Comparison of ENCODE assay signal across 17 cellular contexts in genomic region chr22:37920131-37920530, GRCh38. TPM values are rescaled to one million over a fixed set of nuclear protein-coding genes. Genes with fewer than 3 reads are reported as not detected.
A peak's percentile ranks its signal among the peaks of the same experiment; 100 is the strongest.
DNase-seq lines count a peak whose midpoint lies in the region; ATAC-seq, FAIRE-seq and TF ChIP-seq lines count a peak whose summit lies in the region.
"Had no signal": no experiment of that assay in that cellular context is flagged by ENCODE, and none has a peak within 500 bp of the region (broad histone marks: within the 10 kb centered on the region; RNA-seq: fewer than 3 reads in every experiment).

No MANE protein-coding gene starts in this region.

- intact Hi-C loops in CD8-positive, alpha-beta T cell (cut with DNase I, micrococcal nuclease): no loop called here
- intact Hi-C loops in activated CD4-positive, alpha-beta memory T cell treated with anti-CD3 and anti-CD28 coated beads for 36 hours (cut with micrococcal nuclease): no loop called here
- intact Hi-C loops in lower lobe of right lung (cut with DNase I): no loop called here
- intact Hi-C loops in sciatic nerve (cut with DNase I): no loop called here

- H3K27me3 Mint-ChIP-seq in CD8-positive, alpha-beta T cell (ENCODE audit: low read depth): no peaks in the 10 kb centered on the region
- H3K27me3 Mint-ChIP-seq in activated CD4-positive, alpha-beta memory T cell treated with anti-CD3 and anti-CD28 coated beads for 36 hours: no peaks in the 10 kb centered on the region

- H3K4me2 ChIP-seq in BLaER1: peak overlapping the region; percentile 81

- peak overlapping the region; percentile 53; the same call in 1 of the 2 replicates for H3K9ac ChIP-seq in BLaER1

- H3K27ac ChIP-seq in BLaER1 (peak overlapping the region; percentile 73), lower lobe of right lung (peak overlapping the region; percentile 48)
- no peak overlapping the region for H3K27ac ChIP-seq in CD8-positive, alpha-beta T cell (ENCODE audit: low read depth, low read length)
- H3K27ac ChIP-seq: adrenal gland, C4-2B, epithelial cell of prostate had no signal

- no peak for ATAC-seq in CD8-positive, alpha-beta T cell
- ATAC-seq in lower lobe of right lung (no peak), HG03108 (IDR thresholded peaks at IDR 0.05; ENCODE audit: unreplicated experiment) (no peak), sciatic nerve (no peak)
- ATAC-seq: mucosa of descending colon had no signal

- no peaks in the 10 kb centered on the region for H3K9me3 Mint-ChIP-seq in CD8-positive, alpha-beta T cell
- no peaks in the 10 kb centered on the region for H3K9me3 Mint-ChIP-seq in activated CD4-positive, alpha-beta memory T cell treated with anti-CD3 and anti-CD28 coated beads for 36 hours

- H3K27me3 ChIP-seq in BLaER1 (no peaks in the 10 kb centered on the region), lower lobe of right lung (ENCODE audit: low read depth) (no peaks in the 10 kb centered on the region)
- H3K27me3 ChIP-seq in CD8-positive, alpha-beta T cell (ENCODE audit: insufficient read depth, low read length): no peaks in the 10 kb centered on the region
- H3K27me3 ChIP-seq: adrenal gland had no signal

- H3K4me3 ChIP-seq in BLaER1 (peak overlapping the region; percentile 4; the same call in 1 of the 2 replicates), lower lobe of right lung (no peak overlapping the region)
- no peak overlapping the region for H3K4me3 ChIP-seq in CD8-positive, alpha-beta T cell (ENCODE audit: low read depth, low read length)
- H3K4me3 ChIP-seq: adrenal gland, mucosa of descending colon had no signal

- H3K4me1 ChIP-seq in BLaER1 (peaks cover 91% of the 10 kb centered on the region), lower lobe of right lung (peaks cover 7% of the 10 kb centered on the region)
- no peaks in the 10 kb centered on the region for H3K4me1 ChIP-seq in CD8-positive, alpha-beta T cell (ENCODE audit: insufficient read depth, low read length)
- H3K4me1 ChIP-seq: adrenal gland had no signal

- peaks cover 45% of the 10 kb centered on the region for H3K36me3 Mint-ChIP-seq in CD8-positive, alpha-beta T cell
- peaks cover 4% of the 10 kb centered on the region for H3K36me3 Mint-ChIP-seq in activated CD4-positive, alpha-beta memory T cell treated with anti-CD3 and anti-CD28 coated beads for 36 hours

- POLR2A ChIA-PET in CD8-positive, alpha-beta T cell (lab: Charles Lee): no interaction called here
- POLR2A ChIA-PET in activated CD4-positive, alpha-beta memory T cell treated with anti-CD3 and anti-CD28 coated beads for 36 hours (lab: Charles Lee): interaction anchor here (0.7 kb wide), 1 partner anchor 82 kb away, joined by 4 read pairs; no protein-coding TSS in a partner anchor

- H4K20me1 ChIP-seq in BLaER1: no peaks in the 10 kb centered on the region

- FAIRE-seq in urothelium cell line (lab: Jason Lieb, UNC): no peak
- FAIRE-seq: GM12891, HTR-8/SVneo, keratinocyte had no signal

- TF ChIP-seq CTCF in CD8-positive, alpha-beta T cell (IDR thresholded peaks at IDR 0.05): no peak
- no peak for TF ChIP-seq CTCF in lower lobe of right lung (IDR thresholded peaks at IDR 0.05)

- peak overlapping the region; percentile 35 for H3K27ac Mint-ChIP-seq in CD8-positive, alpha-beta T cell
- H3K27ac Mint-ChIP-seq in activated CD4-positive, alpha-beta memory T cell treated with anti-CD3 and anti-CD28 coated beads for 36 hours: peak overlapping the region; percentile 76

- H3K4me3 Mint-ChIP-seq in CD8-positive, alpha-beta T cell: no peak overlapping the region
- H3K4me3 Mint-ChIP-seq in activated CD4-positive, alpha-beta memory T cell treated with anti-CD3 and anti-CD28 coated beads for 36 hours: peak overlapping the region; percentile 34

- no peaks in the 10 kb centered on the region for H3K9me3 ChIP-seq in BLaER1
- H3K9me3 ChIP-seq in CD8-positive, alpha-beta T cell (ENCODE audit: low read length): no peaks in the 10 kb centered on the region
- H3K9me3 ChIP-seq in lower lobe of right lung: no peaks in the 10 kb centered on the region
- H3K9me3 ChIP-seq: adrenal gland, mucosa of descending colon had no signal

- DNase-seq in CD8-positive, alpha-beta T cell: no peak
- no peak for DNase-seq in activated CD4-positive, alpha-beta memory T cell treated with anti-CD3 and anti-CD28 coated beads for 36 hours
- DNase-seq in lower lobe of right lung (no peak), urothelium cell line (ENCODE audit: low spot score) (no peak), COLO829 (ENCODE audit: low spot score) (no peak), sciatic nerve (ENCODE audit: low spot score) (no peak)
- DNase-seq: adrenal gland, mucosa of descending colon, NCI-H1092, NCI-H226 had no signal

- H3K36me3 ChIP-seq in BLaER1 (peaks cover 44% of the 10 kb centered on the region), lower lobe of right lung (peaks cover 74% of the 10 kb centered on the region)
- H3K36me3 ChIP-seq in CD8-positive, alpha-beta T cell (ENCODE audit: insufficient read depth, low read length): no peaks in the 10 kb centered on the region

- CTCF ChIA-PET in CD8-positive, alpha-beta T cell (lab: Charles Lee): interaction anchor here (1.6 kb wide), 1 partner anchor 29 kb away, joined by 3 read pairs; no protein-coding TSS in a partner anchor
- CTCF ChIA-PET in activated CD4-positive, alpha-beta memory T cell treated with anti-CD3 and anti-CD28 coated beads for 36 hours (lab: Charles Lee): interaction anchor here (0.6 kb wide), 1 partner anchor 108 kb away, joined by 3 read pairs; no protein-coding TSS in a partner anchor

- H3K4me1 Mint-ChIP-seq in CD8-positive, alpha-beta T cell (ENCODE audit: low read depth): peaks cover 2% of the 10 kb centered on the region
- peaks cover 5% of the 10 kb centered on the region for H3K4me1 Mint-ChIP-seq in activated CD4-positive, alpha-beta memory T cell treated with anti-CD3 and anti-CD28 coated beads for 36 hours (ENCODE audit: low read depth)

RNA-seq across cellular contexts. Expression of gene MICALL1, which starts 14.0 kb away (rescaled TPM):
- 10 to 100 TPM; 15.3 to 18.1 TPM for total RNA-seq in CD8-positive, alpha-beta T cell
- 10 to 100 TPM; 18.4 to 19.1 TPM for total RNA-seq in activated CD4-positive, alpha-beta memory T cell treated with anti-CD3 and anti-CD28 coated beads for 36 hours
- total RNA-seq in lower lobe of right lung (32.2 TPM), sciatic nerve (30.4 TPM)

RNA-seq across cellular contexts. Expression of gene C22orf23, which starts 33.3 kb away (rescaled TPM):
- under 1 TPM in 1 of 2 experiments, not detected in 1; 0.43 TPM for total RNA-seq in CD8-positive, alpha-beta T cell
- total RNA-seq in activated CD4-positive, alpha-beta memory T cell treated with anti-CD3 and anti-CD28 coated beads for 36 hours: under 1 TPM in 1 of 2 experiments, not detected in 1; 0.14 TPM
- total RNA-seq in lower lobe of right lung (1.2 TPM), sciatic nerve (0.45 TPM)
- total RNA-seq: mucosa of descending colon had no signal

RNA-seq across cellular contexts. Expression of gene POLR2F, which starts 33.4 kb away (rescaled TPM):
- total RNA-seq in CD8-positive, alpha-beta T cell: 10 to 100 TPM; 22.7 to 25.6 TPM
- total RNA-seq in activated CD4-positive, alpha-beta memory T cell treated with anti-CD3 and anti-CD28 coated beads for 36 hours: 10 to 100 TPM; 67.7 to 74.9 TPM
- total RNA-seq in lower lobe of right lung (60.3 TPM), sciatic nerve (94.8 TPM)
